Comparison of ENCODE assay signal across 1 cellular context in the genomic region with DNA sequence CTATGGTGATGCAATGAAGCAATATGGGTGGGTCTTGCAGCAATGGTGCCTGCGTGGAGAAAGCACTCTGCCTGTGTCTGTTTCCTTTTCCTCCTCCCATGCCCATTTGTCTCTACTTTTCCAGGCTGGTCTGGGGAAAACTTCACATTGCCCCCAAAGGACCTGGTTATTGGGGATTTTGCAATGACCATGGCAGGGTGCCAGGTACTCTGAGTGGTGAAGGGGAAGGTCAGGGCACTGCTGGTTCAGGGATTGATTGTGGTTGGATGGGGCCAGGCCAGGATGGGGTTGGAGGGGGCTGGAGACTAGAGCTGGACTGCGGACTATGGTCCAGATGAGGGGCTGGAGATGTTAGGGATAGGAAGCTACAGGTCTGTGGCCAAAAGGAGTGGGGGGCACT.
TF ChIP-seq lines count a peak whose summit lies in the region.

No MANE protein-coding gene starts in this region.

TF ChIP-seq in K562, 482 proteins besides CTCF, POLR2A, EP300 and RAD21:
- TF ChIP-seq RFX1 (IDR thresholded peaks at IDR 0.05) (no peak), MAZ (CRISPR knock-in tag; conservative IDR thresholded peaks at IDR 0.05 in 1 of 2, IDR thresholded peaks at IDR 0.05 in 1 of 2) (no peak), ZNF274 (IDR thresholded peaks at IDR 0.05; ENCODE audit: borderline replicate concordance, low read depth, low read length) (no peak), NFIC (IDR thresholded peaks at IDR 0.05) (peak; percentile 39; the same call in 1 of the 2 replicates), PTBP1 (IDR thresholded peaks at IDR 0.05; ENCODE audit: low read depth, low read length) (no peak)
- TF ChIP-seq, protein P1, sequence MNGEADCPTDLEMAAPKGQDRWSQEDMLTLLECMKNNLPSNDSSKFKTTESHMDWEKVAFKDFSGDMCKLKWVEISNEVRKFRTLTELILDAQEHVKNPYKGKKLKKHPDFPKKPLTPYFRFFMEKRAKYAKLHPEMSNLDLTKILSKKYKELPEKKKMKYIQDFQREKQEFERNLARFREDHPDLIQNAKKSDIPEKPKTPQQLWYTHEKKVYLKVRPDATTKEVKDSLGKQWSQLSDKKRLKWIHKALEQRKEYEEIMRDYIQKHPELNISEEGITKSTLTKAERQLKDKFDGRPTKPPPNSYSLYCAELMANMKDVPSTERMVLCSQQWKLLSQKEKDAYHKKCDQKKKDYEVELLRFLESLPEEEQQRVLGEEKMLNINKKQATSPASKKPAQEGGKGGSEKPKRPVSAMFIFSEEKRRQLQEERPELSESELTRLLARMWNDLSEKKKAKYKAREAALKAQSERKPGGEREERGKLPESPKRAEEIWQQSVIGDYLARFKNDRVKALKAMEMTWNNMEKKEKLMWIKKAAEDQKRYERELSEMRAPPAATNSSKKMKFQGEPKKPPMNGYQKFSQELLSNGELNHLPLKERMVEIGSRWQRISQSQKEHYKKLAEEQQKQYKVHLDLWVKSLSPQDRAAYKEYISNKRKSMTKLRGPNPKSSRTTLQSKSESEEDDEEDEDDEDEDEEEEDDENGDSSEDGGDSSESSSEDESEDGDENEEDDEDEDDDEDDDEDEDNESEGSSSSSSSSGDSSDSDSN (IDR thresholded peaks at IDR 0.05; ENCODE audit: borderline replicate concordance in 1 of 2, low read depth in 2 of 2, low read length in 2 of 2) = no peak
